Comparison of ENCODE assay signal across 1 cellular context in genomic region chr22:24983151-24983550, GRCh38.
TF ChIP-seq lines count a peak whose summit lies in the region.

No MANE protein-coding gene starts in this region.

TF ChIP-seq in WTC11, 78 proteins besides CTCF, POLR2A, EP300 and RAD21 (continued from another document):
- TF ChIP-seq E2F1 (CRISPR knock-in tag; IDR thresholded peaks at IDR 0.05) (no peak), STAT6 (CRISPR knock-in tag; conservative IDR thresholded peaks at IDR 0.05; ENCODE audit: low read depth) (no peak), TEAD1 (CRISPR knock-in tag; IDR thresholded peaks at IDR 0.05) (no peak), CREB1 (CRISPR knock-in tag; IDR thresholded peaks at IDR 0.05) (no peak), USF1 (CRISPR knock-in tag; IDR thresholded peaks at IDR 0.05) (no peak), MXD4 (CRISPR knock-in tag; IDR thresholded peaks at IDR 0.05; ENCODE audit: borderline replicate concordance) (no peak), IRF1 (CRISPR knock-in tag; IDR thresholded peaks at IDR 0.05) (no peak), KAT7 (CRISPR knock-in tag; IDR thresholded peaks at IDR 0.05; ENCODE audit: borderline replicate concordance) (no peak), PRRX2 (CRISPR knock-in tag; IDR thresholded peaks at IDR 0.05) (no peak)
